Comparison of ENCODE assay signal across 1 cellular context in genomic region chr3:23808525-23808924, GRCh38.
TF ChIP-seq lines count a peak whose summit lies in the region.

No MANE protein-coding gene starts in this region.

TF ChIP-seq in HepG2, 621 proteins besides CTCF, POLR2A, EP300 and RAD21 (continued from another document):
- TF ChIP-seq HNF1B (CRISPR knock-in tag; IDR thresholded peaks at IDR 0.05) (no peak), JUNB (CRISPR knock-in tag; IDR thresholded peaks at IDR 0.05; ENCODE audit: borderline replicate concordance) (no peak), TMF1 (CRISPR knock-in tag; IDR thresholded peaks at IDR 0.05; ENCODE audit: low read depth) (no peak), ZMYM4 (CRISPR knock-in tag; IDR thresholded peaks at IDR 0.05) (no peak), SRSF1 (optimal IDR thresholded peaks at IDR 0.05; ENCODE audit: low read depth, low read length) (no peak), ZNF276 (CRISPR knock-in tag; IDR thresholded peaks at IDR 0.05; ENCODE audit: low read depth) (no peak), ZNF572 (CRISPR knock-in tag; IDR thresholded peaks at IDR 0.05) (no peak), ZKSCAN8 (CRISPR knock-in tag; IDR thresholded peaks at IDR 0.05; ENCODE audit: borderline replicate concordance) (no peak), GLMP (CRISPR knock-in tag; IDR thresholded peaks at IDR 0.05; ENCODE audit: borderline replicate concordance) (no peak), ZHX1 (CRISPR knock-in tag; IDR thresholded peaks at IDR 0.05; ENCODE audit: low read depth) (no peak)
